Comparison of ENCODE assay signal across 14 cellular contexts in the genomic region with DNA sequence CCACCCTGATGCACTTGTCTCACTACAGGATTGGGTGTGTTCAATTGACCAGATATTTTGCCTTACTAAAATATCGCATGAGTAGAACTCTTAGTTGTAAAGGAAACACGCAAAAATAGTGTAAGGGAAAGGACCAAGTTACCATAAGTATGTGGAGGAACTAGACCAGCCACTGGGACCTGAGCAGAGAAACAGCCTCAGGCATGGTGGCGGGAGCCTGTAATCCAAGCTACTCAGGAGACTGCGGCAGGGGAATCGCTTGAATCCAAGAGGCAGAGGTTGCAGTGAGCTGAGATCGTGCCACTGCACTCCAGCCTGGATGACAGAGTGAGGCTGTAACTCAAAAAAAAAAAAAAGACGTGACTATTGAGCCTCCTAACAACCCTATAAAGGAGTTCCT.
DNase-seq lines count a peak whose midpoint lies in the region; ATAC-seq lines count a peak whose summit lies in the region.
"Had no signal": no experiment of that assay in that cellular context is flagged by ENCODE, and none has a peak within 500 bp of the region (broad histone marks: within the 10 kb centered on the region; RNA-seq: fewer than 3 reads in every experiment).

No MANE protein-coding gene starts in this region.

- H2BK12ac ChIP-seq in trophoblast cell (ENCODE audit: low read length), result no peak overlapping the region

- H3K14ac ChIP-seq in trophoblast cell (ENCODE audit: low read length), result no peak overlapping the region

- no peaks in the 10 kb centered on the region for H3K9me2 ChIP-seq in Karpas-422 (replicated peaks; ENCODE audit: insufficient read depth, low read length)

- no peaks in the 10 kb centered on the region for H3K36me3 Mint-ChIP-seq in T-helper 17 cell (ENCODE audit: low read depth)
- H3K36me3 Mint-ChIP-seq: CD4-positive, alpha-beta memory T cell had no signal

- H3K27ac Mint-ChIP-seq in T-helper 17 cell, result no peak overlapping the region
- H3K27ac Mint-ChIP-seq: B cell had no signal

- H2AFZ ChIP-seq in Karpas-422 (ENCODE audit: low read length) (no peak overlapping the region), trophoblast cell (ENCODE audit: insufficient read depth, low read length, poor library complexity) (no peak overlapping the region)

- H3K9ac ChIP-seq in BLaER1 treated with 17β-estradiol and CSF1 and Interleukin-3, amounts not matched to agents 10 nM and 100 nM, result no peak overlapping the region
- H3K9ac ChIP-seq in Karpas-422 (ENCODE audit: low read length) (no peak overlapping the region), mesendoderm (ENCODE audit: low read length) (no peak overlapping the region), trophoblast cell (ENCODE audit: low read length) (no peak overlapping the region)

- H2AK5ac ChIP-seq in mesendoderm (ENCODE audit: low read length) (no peak overlapping the region), trophoblast cell (ENCODE audit: low read length) (no peak overlapping the region)

- H3K36me3 ChIP-seq in BLaER1 treated with 17β-estradiol and CSF1 and Interleukin-3, amounts not matched to agents 10 nM and 100 nM, result peaks cover 0 to 7% (median 0%) of the 10 kb centered on the region in 11 experiments; a peak in 3 of 22 replicates
- H3K36me3 ChIP-seq in Karpas-422 (ENCODE audit: insufficient read depth, low read length) (no peaks in the 10 kb centered on the region), mesendoderm (ENCODE audit: control insufficient read depth, insufficient read depth, low read length) (no peaks in the 10 kb centered on the region), trophoblast cell (ENCODE audit: control insufficient read depth in 1 of 2, insufficient read depth in 2 of 2, low read length in 2 of 2) (no peaks in the 10 kb centered on the region)
- H3K36me3 ChIP-seq: HAP-1 had no signal

- no peaks in the 10 kb centered on the region for H4K20me1 ChIP-seq in BLaER1 treated with 17β-estradiol and CSF1 and Interleukin-3, amounts not matched to agents 10 nM and 100 nM
- H4K20me1 ChIP-seq in Karpas-422 (ENCODE audit: insufficient read depth, low read depth, low read length), result no peaks in the 10 kb centered on the region

- no peak overlapping the region for H4K8ac ChIP-seq in mesendoderm (ENCODE audit: low read depth, low read length)
- H4K8ac ChIP-seq in trophoblast cell (ENCODE audit: low read depth, low read length), result no peak overlapping the region

- peaks cover 18 to 37% (median 22%) of the 10 kb centered on the region in 10 experiments for H3K4me1 ChIP-seq in BLaER1 treated with 17β-estradiol and CSF1 and Interleukin-3, amounts not matched to agents 10 nM and 100 nM
- H3K4me1 ChIP-seq in Karpas-422 (ENCODE audit: low read length) (no peaks in the 10 kb centered on the region), mesendoderm (ENCODE audit: control insufficient read depth, low read depth, low read length) (no peaks in the 10 kb centered on the region), trophoblast cell (ENCODE audit: control insufficient read depth in 1 of 2, insufficient read depth in 2 of 2, low read length in 2 of 2) (peaks cover 19 to 22% of the 10 kb centered on the region in 2 experiments)
- H3K4me1 ChIP-seq: HAP-1 had no signal

- H3K79me1 ChIP-seq in mesendoderm (ENCODE audit: low read length) (no peaks in the 10 kb centered on the region), trophoblast cell (ENCODE audit: low read length) (peaks cover 21% of the 10 kb centered on the region)

- H3K4me1 Mint-ChIP-seq in T-helper 17 cell, result no peaks in the 10 kb centered on the region
- H3K4me1 Mint-ChIP-seq: B cell; CD4-positive, alpha-beta memory T cell had no signal

- H3K27me3 Mint-ChIP-seq in T-helper 17 cell, result peaks cover 6% of the 10 kb centered on the region

- H3K79me2 ChIP-seq in Karpas-422 (ENCODE audit: low read length) (no peaks in the 10 kb centered on the region), mesendoderm (ENCODE audit: control insufficient read depth, insufficient read depth, low read length) (no peaks in the 10 kb centered on the region), trophoblast cell (ENCODE audit: control insufficient read depth, insufficient read depth, low read length, poor library complexity) (peaks cover 4% of the 10 kb centered on the region)

- H3K27ac ChIP-seq in BLaER1 treated with 17β-estradiol and CSF1 and Interleukin-3, amounts not matched to agents 10 nM and 100 nM, result no peak overlapping the region
- no peak overlapping the region for H3K27ac ChIP-seq in Karpas-422 (ENCODE audit: low read length)
- no peak overlapping the region for H3K27ac ChIP-seq in mesendoderm (ENCODE audit: low read depth, low read length)
- peak overlapping the region; percentile 97 for H3K27ac ChIP-seq in trophoblast cell (ENCODE audit: low read depth, low read length)
- H3K27ac ChIP-seq in caudate nucleus (ENCODE audit: low read depth, low read length), result no peak overlapping the region
- H3K27ac ChIP-seq: C4-2B had no signal

- H3K4me3 ChIP-seq in BLaER1 treated with 17β-estradiol and CSF1 and Interleukin-3, amounts not matched to agents 10 nM and 100 nM, result no peak overlapping the region
- no peak overlapping the region for H3K4me3 ChIP-seq in Karpas-422 (ENCODE audit: low read length)
- H3K4me3 ChIP-seq in mesendoderm (ENCODE audit: low read length), result no peak overlapping the region
- no peak overlapping the region for H3K4me3 ChIP-seq in trophoblast cell (ENCODE audit: low read depth, low read length)
- H3K4me3 ChIP-seq: HAP-1 had no signal

- ATAC-seq in GM18861 (IDR thresholded peaks at IDR 0.05; ENCODE audit: unreplicated experiment), result no peak
- no peak for ATAC-seq in T-helper 17 cell
- ATAC-seq: HepG2 had no signal

- H4K12ac ChIP-seq in trophoblast cell (ENCODE audit: low read depth, low read length), result no peak overlapping the region

- DNase-seq in Karpas-422, result peak; percentile 20
- DNase-seq in mesendoderm, result peak; percentile 31
- DNase-seq in trophoblast cell, result peak; percentile 88 to 92
- DNase-seq in caudate nucleus (lab: John Stamatoyannopoulos, UW), result no peak
- DNase-seq in T-helper 17 cell, result no peak
- DNase-seq: ACHN; CD4-positive, alpha-beta memory T cell; DMS79 had no signal

- peaks cover 40 to 60% (median 50%) of the 10 kb centered on the region in 11 experiments for H3K9me3 ChIP-seq in BLaER1 treated with 17β-estradiol and CSF1 and Interleukin-3, amounts not matched to agents 10 nM and 100 nM (replicated peaks in 1 of 11)
- H3K9me3 ChIP-seq in Karpas-422 (ENCODE audit: low read length), result peaks cover 7% of the 10 kb centered on the region
- peaks cover 6% of the 10 kb centered on the region for H3K9me3 ChIP-seq in trophoblast cell (ENCODE audit: insufficient read depth, low read depth, low read length)
- H3K9me3 ChIP-seq in T-helper 17 cell (ENCODE audit: control insufficient read depth, low read length, poor library complexity, severe bottlenecking), result no peaks in the 10 kb centered on the region
- H3K9me3 ChIP-seq: HAP-1 had no signal

- no peak overlapping the region for H2BK5ac ChIP-seq in mesendoderm (ENCODE audit: low read length)
- no peak overlapping the region for H2BK5ac ChIP-seq in trophoblast cell (ENCODE audit: low read depth, low read length, poor library complexity)

- WGBS in mesendoderm (ENCODE audit: extremely low coverage, insufficient coverage, low lambda C conversion rate), result no CpG with 5 or more reads among the region's 7 CpGs
- no CpG with 5 or more reads among the region's 7 CpGs for WGBS in trophoblast cell (ENCODE audit: extremely low coverage, insufficient coverage, insufficient read length)

- H3K4me3 Mint-ChIP-seq in T-helper 17 cell, result no peak overlapping the region
- H3K4me3 Mint-ChIP-seq: B cell; CD4-positive, alpha-beta memory T cell had no signal

- H3K23ac ChIP-seq in mesendoderm (ENCODE audit: low read length), result no peak overlapping the region
- no peak overlapping the region for H3K23ac ChIP-seq in trophoblast cell (ENCODE audit: low read length)

- no peak overlapping the region for H3K56ac ChIP-seq in mesendoderm (ENCODE audit: low read length)

- no peak overlapping the region for H4K5ac ChIP-seq in mesendoderm (ENCODE audit: low read length)

- peak overlapping the region in 9 of 11 experiments; percentile 2 to 75 (median 25); a peak in 15 of 22 replicates for H3K4me2 ChIP-seq in BLaER1 treated with 17β-estradiol and CSF1 and Interleukin-3, amounts not matched to agents 10 nM and 100 nM
- H3K4me2 ChIP-seq in Karpas-422 (ENCODE audit: low read depth, low read length, poor library complexity, severe bottlenecking) (no peak overlapping the region), mesendoderm (ENCODE audit: low read length) (no peak overlapping the region), trophoblast cell (ENCODE audit: low read length) (no peak overlapping the region)

- no peak overlapping the region for H3K4ac ChIP-seq in mesendoderm (ENCODE audit: low read depth, low read length)
- no peak overlapping the region for H3K4ac ChIP-seq in trophoblast cell (ENCODE audit: low read depth, low read length)

- no peak overlapping the region for H2BK120ac ChIP-seq in mesendoderm (ENCODE audit: low read depth, low read length)
- H2BK120ac ChIP-seq in trophoblast cell (ENCODE audit: insufficient read depth, low read length, poor library complexity), result peak overlapping the region; percentile 3

- H3K18ac ChIP-seq in mesendoderm (ENCODE audit: low read length) (no peak overlapping the region), trophoblast cell (ENCODE audit: low read length) (no peak overlapping the region)

- H3K27me3 ChIP-seq in BLaER1 treated with 17β-estradiol and CSF1 and Interleukin-3, amounts not matched to agents 10 nM and 100 nM, result no peaks in the 10 kb centered on the region
- H3K27me3 ChIP-seq in Karpas-422 (ENCODE audit: low read length) (peaks cover 3% of the 10 kb centered on the region; the same call in 1 of the 2 replicates), mesendoderm (ENCODE audit: insufficient read depth, low read length, poor library complexity) (no peaks in the 10 kb centered on the region), trophoblast cell (ENCODE audit: insufficient read depth, low read length) (no peaks in the 10 kb centered on the region)

- H4K91ac ChIP-seq in trophoblast cell (ENCODE audit: low read depth, low read length), result no peak overlapping the region

- no peak overlapping the region for H2BK15ac ChIP-seq in mesendoderm (replicated peaks; ENCODE audit: low read depth)

Comparison
In these comparisons a context has a peak if more than half of its experiments do, and no peak if none do; other contexts are left out.
1. H3K4me2 ChIP-seq: peak in BLaER1 treated with 17β-estradiol and CSF1 and Interleukin-3, amounts not matched to agents 10 nM and 100 nM (9 of 11); none in Karpas-422 (single experiment), mesendoderm (single experiment) and trophoblast cell (single experiment).
2. DNase-seq: peak in Karpas-422 (single experiment), mesendoderm (single experiment) and trophoblast cell (2 of 2); none in caudate nucleus (0 of 61) and T-helper 17 cell (0 of 3).